ENCODE assay signal across 4 cellular contexts in the genomic region with DNA sequence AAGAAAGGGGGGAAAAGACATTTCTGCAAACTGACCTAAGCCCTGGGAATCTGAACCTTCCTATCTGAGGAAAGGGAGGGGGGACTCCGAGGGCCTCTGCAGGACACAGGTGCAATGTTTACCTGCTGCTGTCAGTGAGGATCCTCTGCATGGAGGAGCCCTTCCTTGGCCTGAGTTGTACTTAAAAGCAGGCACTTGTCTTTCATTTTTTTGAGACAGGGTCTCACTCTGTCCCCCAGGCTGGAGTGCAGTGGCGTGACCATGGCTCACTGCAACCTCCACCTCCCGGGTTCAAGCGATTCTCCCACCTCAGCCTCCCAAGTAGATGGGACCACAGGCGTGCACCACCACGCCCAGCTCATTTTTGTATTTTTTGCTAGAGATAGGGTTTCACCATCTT. TPM values are rescaled to one million over a fixed set of nuclear protein-coding genes. Genes with fewer than 3 reads are reported as not detected.
"Had no signal": no experiment of that assay in that cellular context is flagged by ENCODE, and none has a peak within 500 bp of the region (broad histone marks: within the 10 kb centered on the region; RNA-seq: fewer than 3 reads in every experiment).

No MANE protein-coding gene starts in this region.

RNA-seq across cellular contexts. Expression of a gene that starts 13.2 kb away (rescaled TPM):
- total RNA-seq: activated CD8-positive, alpha-beta memory T cell treated with anti-CD3 and anti-CD28 coated beads for 36 hours; ascending aorta; cardiac septum; SJCRH30 had no signal
